Comparison of ENCODE assay signal across 26 cellular contexts in the genomic region with DNA sequence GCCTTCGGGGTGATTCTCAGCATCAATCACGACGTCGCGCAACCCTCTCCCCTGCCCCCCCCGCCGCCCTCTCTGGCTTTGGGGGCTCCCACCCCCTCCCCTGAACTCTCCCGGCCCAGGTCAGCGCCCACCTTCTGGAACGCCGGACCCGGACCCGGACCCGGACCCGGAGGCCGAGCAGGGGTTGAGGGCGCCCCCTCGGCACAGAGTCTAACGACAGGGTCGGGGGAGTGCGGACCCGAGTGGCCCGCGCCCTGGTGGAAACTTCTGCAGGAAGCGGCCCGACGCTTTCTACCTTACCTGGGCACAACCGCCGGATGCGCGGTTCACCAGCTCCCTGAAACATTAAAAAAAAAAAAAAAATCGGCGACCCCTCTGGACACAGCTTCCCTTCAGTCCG. TPM values are rescaled to one million over a fixed set of nuclear protein-coding genes. Genes with fewer than 3 reads are reported as not detected.
DNase-seq lines count a peak whose midpoint lies in the region; ATAC-seq, FAIRE-seq and TF ChIP-seq lines count a peak whose summit lies in the region.
"Had no signal": no experiment of that assay in that cellular context is flagged by ENCODE, and none has a peak within 500 bp of the region (broad histone marks: within the 10 kb centered on the region; RNA-seq: fewer than 3 reads in every experiment).

No MANE protein-coding gene starts in this region.

- in situ Hi-C loops in astrocyte of the cerebellum (cut with HindIII; ENCODE audit: low sequenced_read_pairs), result no loop called here

- H4K12ac ChIP-seq in trophoblast cell (ENCODE audit: low read depth, low read length), result no peak overlapping the region

- H3K9me2 ChIP-seq in GM23338 (ENCODE audit: insufficient read depth), result no peaks in the 10 kb centered on the region

- H3K27ac ChIP-seq in GM23338 (ENCODE audit: low read depth) (no peak overlapping the region), trophoblast cell (ENCODE audit: low read depth, low read length) (no peak overlapping the region), small intestine (ENCODE audit: low read depth in 1 of 2, low read length in 1 of 2) (no peak overlapping the region)
- H3K27ac ChIP-seq: breast epithelium, heart left ventricle, pancreas, SK-N-MC, VCaP had no signal

- H3K4me1 ChIP-seq in GM23338 (ENCODE audit: insufficient read depth) (peaks cover 26% of the 10 kb centered on the region), iPS-15b (ENCODE audit: control insufficient read depth, insufficient read depth, low read length) (peaks cover 4% of the 10 kb centered on the region), trophoblast cell (ENCODE audit: control insufficient read depth in 1 of 2, insufficient read depth in 2 of 2, low read length in 2 of 2) (peaks cover 6 to 8% of the 10 kb centered on the region in 2 experiments), small intestine (ENCODE audit: control insufficient read depth in 2 of 2, insufficient read depth in 1 of 2, low read depth in 1 of 2, low read length in 1 of 2) (no peaks in the 10 kb centered on the region)
- H3K4me1 ChIP-seq: breast epithelium, pancreas had no signal

- H4K91ac ChIP-seq in trophoblast cell (ENCODE audit: low read depth, low read length), result no peak overlapping the region

- H3K27me3 Mint-ChIP-seq in GM23338 (ENCODE audit: insufficient read depth, low read depth, poor library complexity), result peaks cover 15% of the 10 kb centered on the region
- peaks cover 10% of the 10 kb centered on the region for H3K27me3 Mint-ChIP-seq in osteocyte (ENCODE audit: unreplicated experiment)

- H3K9ac ChIP-seq in iPS-15b (ENCODE audit: low read depth, low read length) (peak overlapping the region; percentile 19), trophoblast cell (ENCODE audit: low read length) (no peak overlapping the region)

- no peak overlapping the region for H3K14ac ChIP-seq in trophoblast cell (ENCODE audit: low read length)

- no peak overlapping the region for H3K23ac ChIP-seq in trophoblast cell (ENCODE audit: low read length)

- H3K9me3 ChIP-seq in iPS-15b (ENCODE audit: control insufficient read depth, insufficient read depth, low read length) (no peaks in the 10 kb centered on the region), trophoblast cell (ENCODE audit: insufficient read depth, low read depth, low read length) (peaks cover 3% of the 10 kb centered on the region), small intestine (ENCODE audit: control insufficient read depth, low read depth) (no peaks in the 10 kb centered on the region)
- H3K9me3 ChIP-seq: breast epithelium, heart left ventricle, pancreas had no signal

- no peak overlapping the region for H2BK12ac ChIP-seq in trophoblast cell (ENCODE audit: low read length)

- peak; percentile 42 for ATAC-seq in GM23338
- ATAC-seq: K562, pancreas had no signal

- H3K79me2 ChIP-seq in GM23338 (replicated peaks; ENCODE audit: insufficient read depth), result peaks cover 2% of the 10 kb centered on the region; the same call in 1 of the 2 replicates
- H3K79me2 ChIP-seq in trophoblast cell (ENCODE audit: control insufficient read depth, insufficient read depth, low read length, poor library complexity), result no peaks in the 10 kb centered on the region

- H3K79me1 ChIP-seq in trophoblast cell (ENCODE audit: low read length), result no peaks in the 10 kb centered on the region

- H2BK120ac ChIP-seq in trophoblast cell (ENCODE audit: insufficient read depth, low read length, poor library complexity), result no peak overlapping the region

- no peak overlapping the region for H3K27ac Mint-ChIP-seq in GM23338
- H3K27ac Mint-ChIP-seq in osteocyte (ENCODE audit: unreplicated experiment), result no peak overlapping the region
- H3K27ac Mint-ChIP-seq: CD4-positive, CD25-positive, alpha-beta regulatory T cell had no signal

- H3K4me3 Mint-ChIP-seq in GM23338 (peak overlapping the region; percentile 75), osteocyte (ENCODE audit: unreplicated experiment) (no peak overlapping the region)
- H3K4me3 Mint-ChIP-seq: CD4-positive, CD25-positive, alpha-beta regulatory T cell had no signal

- H3K18ac ChIP-seq in trophoblast cell (ENCODE audit: low read length), result no peak overlapping the region

- no peak overlapping the region for H2AK5ac ChIP-seq in trophoblast cell (ENCODE audit: low read length)

- H3K4me3 ChIP-seq in GM23338 (peak overlapping the region; percentile 77), astrocyte of the cerebellum (ENCODE audit: low read depth, low read length) (peak overlapping the region; percentile 27), iPS-15b (ENCODE audit: low read depth, low read length) (peak overlapping the region; percentile 62), trophoblast cell (ENCODE audit: low read depth, low read length) (peak overlapping the region; percentile 59), small intestine (ENCODE audit: low read depth in 1 of 2, low read length in 2 of 2) (no peak overlapping the region)
- H3K4me3 ChIP-seq: K562, lung, pancreas, SK-N-MC had no signal

- DNase-seq in GM23338 (ENCODE audit: low spot score), result peak; percentile 48
- no peak for DNase-seq in astrocyte of the cerebellum (ENCODE audit: low read depth)
- no peak for DNase-seq in trophoblast cell
- DNase-seq in stimulated activated CD4-positive, alpha-beta T cell treated with anti-CD3 and anti-CD28 coated beads, Interleukin-1b, Interleukin-23, amount 100 ng/mL, for 48 hours, result no peak
- DNase-seq in small intestine, result no peak
- DNase-seq in osteocyte (ENCODE audit: extremely low spot score, unreplicated experiment), result no peak
- DNase-seq in effector CD8-positive, alpha-beta T cell (lab: John Stamatoyannopoulos, UW), result no peak
- DNase-seq: activated CD4-positive, alpha-beta T cell treated with anti-CD3 and anti-CD28 coated beads, Interleukin-2, amount 50 U/mL, for 4 hours; activated CD8-positive, alpha-beta memory T cell treated with anti-CD3 and anti-CD28 coated beads, Interleukin-2, amount 50 U/mL, for 4 hours; CD4-positive, CD25-positive, alpha-beta regulatory T cell; cortex of kidney; EL; heart left ventricle; NCI-H1436; NCI-H524; T-helper 2 cell had no signal

- H3K4me1 Mint-ChIP-seq in GM23338, result peaks cover 50% of the 10 kb centered on the region
- peaks cover 5% of the 10 kb centered on the region for H3K4me1 Mint-ChIP-seq in osteocyte (ENCODE audit: unreplicated experiment)
- H3K4me1 Mint-ChIP-seq: CD4-positive, CD25-positive, alpha-beta regulatory T cell had no signal

- H3K4me2 ChIP-seq in GM23338 (peak overlapping the region; percentile 88), trophoblast cell (ENCODE audit: low read length) (peak overlapping the region; percentile 86)

- no peak overlapping the region for H4K8ac ChIP-seq in trophoblast cell (ENCODE audit: low read depth, low read length)

- H3K36me3 ChIP-seq in GM23338 (ENCODE audit: insufficient read depth) (peaks cover 4% of the 10 kb centered on the region), iPS-15b (ENCODE audit: control insufficient read depth, insufficient read depth, low read length) (peaks cover 22% of the 10 kb centered on the region), trophoblast cell (ENCODE audit: control insufficient read depth in 1 of 2, insufficient read depth in 2 of 2, low read length in 2 of 2) (no peaks in the 10 kb centered on the region), small intestine (ENCODE audit: control insufficient read depth in 2 of 2, insufficient read depth in 2 of 2, low read length in 2 of 2) (no peaks in the 10 kb centered on the region)
- H3K36me3 ChIP-seq: breast epithelium, heart left ventricle, pancreas had no signal

- H2BK5ac ChIP-seq in trophoblast cell (ENCODE audit: low read depth, low read length, poor library complexity), result no peak overlapping the region

- no peaks in the 10 kb centered on the region; the same call in 2 of the 3 replicates for H3K9me3 Mint-ChIP-seq in GM23338
- no peaks in the 10 kb centered on the region for H3K9me3 Mint-ChIP-seq in osteocyte (ENCODE audit: unreplicated experiment)

- peak in 1 of 2 experiments; percentile 26; a peak in 1 of 4 replicates for TF ChIP-seq CTCF in GM23338 (conservative IDR thresholded peaks at IDR 0.05; ENCODE audit: low read depth in 2 of 2)
- no peak for TF ChIP-seq CTCF in astrocyte of the cerebellum (IDR thresholded peaks at IDR 0.05; ENCODE audit: low read depth, low read length, missing control alignments)
- no peak for TF ChIP-seq CTCF in osteocyte (IDR thresholded peaks at IDR 0.05)

- no CpG with 5 or more reads among the region's 34 CpGs for WGBS in trophoblast cell (ENCODE audit: extremely low coverage, insufficient coverage, insufficient read length)
- 25 to 45% (median 37%) methylated on average over 34 of the region's 34 CpGs for WGBS in small intestine, 3 donors

- H3K36me3 Mint-ChIP-seq in GM23338 (ENCODE audit: low read depth) (peaks cover 48% of the 10 kb centered on the region), osteocyte (ENCODE audit: unreplicated experiment) (no peaks in the 10 kb centered on the region)
- H3K36me3 Mint-ChIP-seq: CD4-positive, CD25-positive, alpha-beta regulatory T cell had no signal

- H3F3A ChIP-seq in GM23338 (replicated peaks; ENCODE audit: low read depth), result 0 out of 2 replicates have a peak, but pooled peaks cover 5% of the 10 kb centered on the region

- H4K20me1 ChIP-seq in GM23338 (replicated peaks; ENCODE audit: insufficient read depth), result peaks cover 7% of the 10 kb centered on the region

- H3K27me3 ChIP-seq in GM23338 (ENCODE audit: insufficient read depth) (no peaks in the 10 kb centered on the region), iPS-15b (ENCODE audit: control insufficient read depth, insufficient read depth, low read length) (no peaks in the 10 kb centered on the region), trophoblast cell (ENCODE audit: insufficient read depth, low read length) (peaks cover 5% of the 10 kb centered on the region), small intestine (ENCODE audit: control insufficient read depth in 2 of 2, insufficient read depth in 2 of 2, low read length in 2 of 2) (peaks cover 2 to 9% of the 10 kb centered on the region in 2 donors)

- FAIRE-seq in small intestine (lab: Jason Lieb, UNC), result no peak
- FAIRE-seq: K562, keratinocyte, pancreas, RCC 7860, urothelium cell line had no signal

- no peak overlapping the region for H3K4ac ChIP-seq in trophoblast cell (ENCODE audit: low read depth, low read length)

- H2AFZ ChIP-seq in GM23338 (peak overlapping the region; percentile 95), trophoblast cell (ENCODE audit: insufficient read depth, low read length, poor library complexity) (no peak overlapping the region)

TF ChIP-seq in GM23338, 12 proteins besides CTCF, POLR2A, EP300 and RAD21 (continues in another document):
- TF ChIP-seq ZNF114 (CRISPR knock-in tag; IDR thresholded peaks at IDR 0.05) (no peak), JUNB (IDR thresholded peaks at IDR 0.05; ENCODE audit: unreplicated experiment) (no peak), POLR2AphosphoS5 (IDR thresholded peaks at IDR 0.05; ENCODE audit: low read depth) (no peak), STAT1 (IDR thresholded peaks at IDR 0.05; ENCODE audit: unreplicated experiment) (no peak), ZNF331 (CRISPR knock-in tag; IDR thresholded peaks at IDR 0.05; ENCODE audit: low read depth) (no peak), NANOG (IDR thresholded peaks at IDR 0.05; ENCODE audit: borderline replicate concordance) (no peak)

RNA-seq across cellular contexts. Expression of gene SALL1, which starts 16.2 kb away (rescaled TPM):
- total RNA-seq in GM23338 (2014; rRNA removed; shearing (Covaris generic)), result 20.2 and 22.7 TPM in 2 replicates
- polyA plus RNA-seq in GM23338 (2016; fragmentation: Nextera tagmentation; extraction: Ambion mirVana), result 9.0 and 9.4 TPM in 2 replicates
- polyA plus RNA-seq in trophoblast cell (2013), result 1.4 and 1.5 TPM in 2 replicates
- under 1 TPM in 2 of 3 donors, not detected in 1; 0.27 to 0.39 TPM for polyA plus RNA-seq in small intestine
- total RNA-seq in osteocyte, result 0.73 and 0.78 TPM in 2 replicates
- total RNA-seq: CD4-positive, CD25-positive, alpha-beta regulatory T cell; K562 had no signal
- polyA plus RNA-seq: CD4-positive, CD25-positive, alpha-beta regulatory T cell; K562; keratinocyte; lung had no signal

Comparison
In these comparisons a context has a peak if more than half of its experiments do, and no peak if none do; other contexts are left out.
1. H3K4me3 ChIP-seq: peak in GM23338 (single experiment), astrocyte of the cerebellum (single experiment), iPS-15b (single experiment) and trophoblast cell (single experiment); none in small intestine (0 of 2).
2. RNA of gene SALL1, which starts 16.2 kb away (total RNA-seq): 20.2 to 22.7 TPM in GM23338; 0.73 to 0.78 TPM in osteocyte; every median in the first group is over 10 times any median in the second.